ENCODE assay signal across 12 cellular contexts in the genomic region with DNA sequence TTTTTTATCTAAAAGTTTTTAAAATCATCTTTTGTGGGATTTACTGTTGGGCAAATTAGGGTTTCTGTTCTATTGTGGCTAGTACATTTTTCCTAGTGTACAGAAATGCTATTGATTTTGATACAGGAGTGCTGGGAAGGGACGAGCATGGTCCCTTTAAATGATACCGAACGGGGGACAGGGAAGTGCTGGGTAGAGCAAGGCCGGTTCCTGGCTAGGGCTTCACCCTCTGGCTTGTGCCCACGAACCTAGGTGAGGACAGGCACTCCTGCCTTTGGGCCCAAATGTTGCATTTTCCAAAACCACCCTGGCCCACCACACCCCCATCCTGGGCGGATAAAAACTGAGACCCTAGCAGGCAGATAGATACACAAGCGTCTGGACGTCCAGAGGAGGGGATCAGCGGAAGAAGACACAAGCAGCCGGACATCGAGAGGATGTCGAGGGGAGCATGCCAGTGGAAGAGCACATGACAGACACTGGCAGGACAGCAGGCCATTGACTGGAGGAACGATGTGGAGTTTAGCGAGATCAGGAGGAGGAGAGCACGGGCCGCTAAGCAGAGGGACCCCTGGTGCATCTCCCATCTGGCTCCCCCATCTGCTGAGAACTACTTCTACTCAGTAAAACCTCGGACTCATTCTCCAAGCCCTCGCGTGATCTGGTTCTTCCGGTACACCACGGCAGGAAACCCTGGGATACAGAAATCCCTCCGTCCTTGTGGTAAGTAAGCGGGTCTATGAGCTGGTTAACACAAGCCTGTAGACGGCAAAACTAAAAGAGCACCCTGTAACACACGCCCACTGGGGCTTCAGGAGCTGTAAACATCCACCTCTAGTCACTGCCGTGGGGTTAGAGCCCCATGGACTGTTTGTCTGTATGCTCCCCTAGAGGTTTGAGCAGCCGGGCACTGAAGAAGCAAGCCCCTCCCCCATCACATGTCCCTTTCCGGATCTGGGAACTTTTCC. TPM values are rescaled to one million over a fixed set of nuclear protein-coding genes. Genes with fewer than 3 reads are reported as not detected.
DNase-seq lines count a peak whose midpoint lies in the region; ATAC-seq and TF ChIP-seq lines count a peak whose summit lies in the region.
"Had no signal": no experiment of that assay in that cellular context is flagged by ENCODE, and none has a peak within 500 bp of the region (broad histone marks: within the 10 kb centered on the region; RNA-seq: fewer than 3 reads in every experiment).

No MANE protein-coding gene starts in this region.

- H3K4me3 Mint-ChIP-seq in HFFc6 (peak overlapping the region; percentile 71), immature natural killer cell (no peak overlapping the region)
- H3K4me3 Mint-ChIP-seq in effector memory CD8-positive, alpha-beta T cell = no peak overlapping the region
- H3K4me3 Mint-ChIP-seq: activated T-helper 1 cell treated with anti-CD3 and anti-CD28 coated beads, Interleukin-12 subunit alpha, Interleukin-12 subunit beta, Interleukin-2, Interleukin-4 antibody, amounts not matched to agents 30 ng/mL and 10 ng/mL and 1 ng/mL, durations not matched to agents 14 hours and 24 hours and 36 hours had no signal

- H3K36me3 ChIP-seq in brain microvascular endothelial cell (replicated peaks) (peaks cover 11% of the 10 kb centered on the region), ovary (no peaks in the 10 kb centered on the region)

- H3K36me3 Mint-ChIP-seq in HFFc6 (ENCODE audit: low read depth) (no peaks in the 10 kb centered on the region), immature natural killer cell (no peaks in the 10 kb centered on the region)
- H3K36me3 Mint-ChIP-seq in effector memory CD8-positive, alpha-beta T cell (ENCODE audit: insufficient read depth) = no peaks in the 10 kb centered on the region

- in situ Hi-C loops in brain microvascular endothelial cell (cut with HindIII; ENCODE audit: low pct_ligation_motif_present, low sequenced_read_pairs) = loop anchor here (25.0 kb wide), 1 partner anchor 599 kb away; no protein-coding TSS in a partner anchor

- no peaks in the 10 kb centered on the region for H3K27me3 Mint-ChIP-seq in HFFc6 (ENCODE audit: insufficient read depth)
- no peaks in the 10 kb centered on the region for H3K27me3 Mint-ChIP-seq in immature natural killer cell (ENCODE audit: low read depth in 3 of 3)
- no peaks in the 10 kb centered on the region for H3K27me3 Mint-ChIP-seq in effector memory CD8-positive, alpha-beta T cell

- H3K27ac ChIP-seq in brain microvascular endothelial cell = no peak overlapping the region
- no peak overlapping the region for H3K27ac ChIP-seq in ovary

- no peaks in the 10 kb centered on the region for H3K9me3 ChIP-seq in ovary
- H3K9me3 ChIP-seq: mucosa of descending colon, SK-N-SH had no signal

- no peaks in the 10 kb centered on the region for H3K9me3 Mint-ChIP-seq in HFFc6
- peaks cover 0 to 17% (median 3%) of the 10 kb centered on the region in 6 donors for H3K9me3 Mint-ChIP-seq in immature natural killer cell
- peaks cover 0 to 1% of the 10 kb centered on the region in 2 donors for H3K9me3 Mint-ChIP-seq in effector memory CD8-positive, alpha-beta T cell
- H3K9me3 Mint-ChIP-seq: activated T-helper 1 cell treated with anti-CD3 and anti-CD28 coated beads, Interleukin-12 subunit alpha, Interleukin-12 subunit beta, Interleukin-2, Interleukin-4 antibody, amounts not matched to agents 30 ng/mL and 10 ng/mL and 1 ng/mL, durations not matched to agents 14 hours and 24 hours and 36 hours had no signal

- peaks cover 9% of the 10 kb centered on the region for H3K4me1 Mint-ChIP-seq in HFFc6 (ENCODE audit: low read depth)
- H3K4me1 Mint-ChIP-seq in immature natural killer cell = no peaks in the 10 kb centered on the region
- no peaks in the 10 kb centered on the region for H3K4me1 Mint-ChIP-seq in effector memory CD8-positive, alpha-beta T cell (ENCODE audit: low read depth in 2 of 2)

- TF ChIP-seq EP300 in ovary (IDR thresholded peaks at IDR 0.05) = no peak

- ATAC-seq in left cardiac atrium (peak; percentile 93 to 94), GM21526 (IDR thresholded peaks at IDR 0.05; ENCODE audit: low FRiP score, unreplicated experiment) (no peak)
- ATAC-seq in effector memory CD8-positive, alpha-beta T cell (replicated peaks) = no peak
- ATAC-seq: mucosa of descending colon had no signal

- TF ChIP-seq POLR2A in ovary (IDR thresholded peaks at IDR 0.05) = no peak

- DNase-seq in HFFc6 = no peak
- no peak for DNase-seq in brain microvascular endothelial cell
- DNase-seq in left cardiac atrium = peak; percentile 39
- peak; percentile 17 to 36 (median 30) for DNase-seq in ovary
- DNase-seq in immature natural killer cell = no peak
- DNase-seq in NCI-H1092 treated with DMSO at 0.1 percent for 48 hours (lab: John Stamatoyannopoulos, UW) = no peak
- no peak for DNase-seq in effector memory CD8-positive, alpha-beta T cell
- DNase-seq: central memory CD4-positive, alpha-beta T cell; SK-N-SH had no signal

- intact Hi-C loops in left cardiac atrium (cut with DNase I) (no loop called here), ovary (cut with DNase I) (no loop called here)

- H3K4me1 ChIP-seq in ovary (ENCODE audit: insufficient read depth) = no peaks in the 10 kb centered on the region

- H3K27ac Mint-ChIP-seq in HFFc6 = peak overlapping the region; percentile 42; the same call in 1 of the 2 replicates
- H3K27ac Mint-ChIP-seq in immature natural killer cell = no peak overlapping the region
- no peak overlapping the region for H3K27ac Mint-ChIP-seq in effector memory CD8-positive, alpha-beta T cell
- H3K27ac Mint-ChIP-seq: activated T-helper 1 cell treated with anti-CD3 and anti-CD28 coated beads, Interleukin-12 subunit alpha, Interleukin-12 subunit beta, Interleukin-2, Interleukin-4 antibody, amounts not matched to agents 30 ng/mL and 10 ng/mL and 1 ng/mL, durations not matched to agents 14 hours and 24 hours and 36 hours had no signal

- H3K4me3 ChIP-seq in brain microvascular endothelial cell (ENCODE audit: low read depth, low read length) (peak overlapping the region; percentile 20), ovary (peak overlapping the region; percentile 10)
- H3K4me3 ChIP-seq: mucosa of descending colon had no signal

- 70 to 84% (median 75%) methylated on average over 28 of the region's 28 CpGs for WGBS in ovary, 3 donors

- TF ChIP-seq CTCF in HFFc6 (IDR thresholded peaks at IDR 0.05) (no peak), brain microvascular endothelial cell (IDR thresholded peaks at IDR 0.05; ENCODE audit: low read depth, low read length, missing control alignments) (no peak), ovary (IDR thresholded peaks at IDR 0.05) (no peak)

- H3K27me3 ChIP-seq in brain microvascular endothelial cell (replicated peaks) = no peaks in the 10 kb centered on the region
- no peaks in the 10 kb centered on the region for H3K27me3 ChIP-seq in ovary

RNA-seq across cellular contexts. Expression of a gene that starts 13.5 kb away (rescaled TPM):
- total RNA-seq in HFFc6 (2021; fragmentation: NEBNext Ultra II Directional; extraction: Animal tissue kit (Norgen Biotek cat#: 25700)) = under 1 TPM; 0.57 to 1.00 (median 0.70) TPM
- total RNA-seq in left cardiac atrium (10 to 100 TPM; 39.8 to 45.9 TPM), ovary (10 to 100 TPM; 11.7 to 59.8 (median 31.3) TPM)
- polyA plus RNA-seq in ovary (10 to 100 TPM; 16.2 to 23.7 TPM), immature natural killer cell (1 to 10 TPM in 1 of 3 donors, under 1 TPM in 1, not detected in 1; 0.66 to 1.4 TPM)

Comparison
In these comparisons a context has a peak if more than half of its experiments do, and no peak if none do; other contexts are left out.
1. DNase-seq: peak in left cardiac atrium (single experiment) and ovary (5 of 5); none in HFFc6 (single experiment), brain microvascular endothelial cell (single experiment), immature natural killer cell (0 of 3), NCI-H1092 treated with DMSO at 0.1 percent for 48 hours (single experiment) and effector memory CD8-positive, alpha-beta T cell (0 of 3).
2. ATAC-seq: peak in left cardiac atrium (2 of 2); none in GM21526 (single experiment) and effector memory CD8-positive, alpha-beta T cell (single experiment).
3. RNA of a gene that starts 13.5 kb away (total RNA-seq): 39.8 to 45.9 TPM in left cardiac atrium and 11.7 to 59.8 TPM in ovary; 0.57 to 1.00 TPM in HFFc6; every median in the first group is over 4 times any median in the second.